ENCODE assay signal across 1 cellular context in the genomic region with DNA sequence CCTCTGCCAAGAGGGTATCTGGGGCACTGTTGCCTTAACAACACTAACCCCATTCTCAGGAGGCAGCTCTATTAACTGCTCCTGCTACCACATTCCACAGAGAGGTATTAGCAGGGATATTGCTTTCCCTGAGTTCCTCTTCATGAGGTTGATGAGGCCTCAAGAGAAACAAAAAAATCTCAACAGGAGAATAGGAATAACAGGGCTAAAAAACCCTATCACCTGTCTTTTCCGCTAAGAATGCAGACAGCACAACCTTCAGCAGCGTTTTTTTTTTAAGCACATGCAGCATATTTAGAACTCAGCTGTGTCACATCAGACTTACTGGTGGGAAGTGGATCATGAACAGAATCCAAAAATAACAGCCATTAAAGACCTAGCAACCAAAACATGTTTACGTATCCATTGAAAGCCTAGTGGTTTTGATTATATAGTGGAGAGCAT.
TF ChIP-seq lines count a peak whose summit lies in the region.

No MANE protein-coding gene starts in this region.

TF ChIP-seq in K562, 482 proteins besides CTCF, POLR2A, EP300 and RAD21 (continued from another document):
- TF ChIP-seq IRF1 (CRISPR knock-in tag; IDR thresholded peaks at IDR 0.05; ENCODE audit: borderline replicate concordance), result no peak
- peak; percentile 22; the same call in 1 of the 2 replicates for TF ChIP-seq ZNF316 (IDR thresholded peaks at IDR 0.05)
